9 cellular contexts compared by ENCODE assay signal in genomic region chr19:51259348-51260245, GRCh38. TPM values are rescaled to one million over a fixed set of nuclear protein-coding genes. Genes with fewer than 3 reads are reported as not detected.
DNase-seq lines count a peak whose midpoint lies in the region; ATAC-seq, FAIRE-seq and TF ChIP-seq lines count a peak whose summit lies in the region.
"Had no signal": no experiment of that assay in that cellular context is flagged by ENCODE, and none has a peak within 500 bp of the region (broad histone marks: within the 10 kb centered on the region; RNA-seq: fewer than 3 reads in every experiment).

No MANE protein-coding gene starts in this region.

- H3K9ac ChIP-seq in kidney (ENCODE audit: low read length in 2 of 2), result no peak overlapping the region

- no peak overlapping the region for H3K27ac Mint-ChIP-seq in activated naive CD8-positive, alpha-beta T cell treated with anti-CD3 and anti-CD28 coated beads, Interleukin-2, amount 50 U/mL, for 24 hours
- H3K27ac Mint-ChIP-seq in stimulated activated naive B cell treated with anti-CD40 and anti-IgM and Interleukin-4, amounts not matched to agents 10 μg/mL and 1 μg/mL and 100 μg/mL, for 72 hours, result no peak overlapping the region
- H3K27ac Mint-ChIP-seq: natural killer cell treated with Interleukin-12 subunit alpha and Interleukin-12 subunit beta and Interleukin-15 and Interleukin-18, amount 100 ng/mL, for 72 hours had no signal

- no peaks in the 10 kb centered on the region for H3K4me1 ChIP-seq in BE2C
- H3K4me1 ChIP-seq in kidney (ENCODE audit: control insufficient read depth in 1 of 2, insufficient read depth in 1 of 2, low read depth in 1 of 2, low read length in 2 of 2), result no peaks in the 10 kb centered on the region

- ATAC-seq in activated naive CD8-positive, alpha-beta T cell treated with anti-CD3 and anti-CD28 coated beads, Interleukin-2, amount 50 U/mL, for 24 hours, result no peak
- peak; percentile 46 to 53 for ATAC-seq in stimulated activated naive B cell treated with anti-CD40 and anti-IgM and Interleukin-4, amounts not matched to agents 10 μg/mL and 1 μg/mL and 100 μg/mL, for 72 hours (replicated peaks)
- ATAC-seq in HG03108 (IDR thresholded peaks at IDR 0.05; ENCODE audit: unreplicated experiment), result no peak

- H3K9me3 ChIP-seq in BE2C (no peaks in the 10 kb centered on the region; the same call in 1 of the 2 replicates), kidney (ENCODE audit: control insufficient read depth in 1 of 2, low read length in 2 of 2) (no peaks in the 10 kb centered on the region)

- H3K36me3 Mint-ChIP-seq in activated naive CD8-positive, alpha-beta T cell treated with anti-CD3 and anti-CD28 coated beads, Interleukin-2, amount 50 U/mL, for 24 hours (ENCODE audit: low read depth), result no peaks in the 10 kb centered on the region
- H3K36me3 Mint-ChIP-seq in stimulated activated naive B cell treated with anti-CD40 and anti-IgM and Interleukin-4, amounts not matched to agents 10 μg/mL and 1 μg/mL and 100 μg/mL, for 72 hours, result no peaks in the 10 kb centered on the region
- H3K36me3 Mint-ChIP-seq: natural killer cell treated with Interleukin-12 subunit alpha and Interleukin-12 subunit beta and Interleukin-15 and Interleukin-18, amount 100 ng/mL, for 72 hours had no signal

- H3K4me1 Mint-ChIP-seq in activated naive CD8-positive, alpha-beta T cell treated with anti-CD3 and anti-CD28 coated beads, Interleukin-2, amount 50 U/mL, for 24 hours, result peaks cover 2% of the 10 kb centered on the region
- H3K4me1 Mint-ChIP-seq in stimulated activated naive B cell treated with anti-CD40 and anti-IgM and Interleukin-4, amounts not matched to agents 10 μg/mL and 1 μg/mL and 100 μg/mL, for 72 hours, result peaks cover 7 to 19% of the 10 kb centered on the region in 2 donors

- peaks cover 40% of the 10 kb centered on the region for H3K27me3 ChIP-seq in BE2C

- no peaks in the 10 kb centered on the region for H3K36me3 ChIP-seq in BE2C
- H3K36me3 ChIP-seq in kidney (ENCODE audit: control insufficient read depth in 1 of 2, insufficient read depth in 2 of 2, low read length in 2 of 2), result no peaks in the 10 kb centered on the region

- in situ Hi-C loops in GM13976 (cut with MboI; ENCODE audit: low sequenced_read_pairs, unreplicated experiment), result no loop called here

- intact Hi-C loops in kidney (cut with DNase I), result no loop called here

- FAIRE-seq in kidney (lab: Jason Lieb, UNC), result no peak

- H3K9me3 Mint-ChIP-seq in activated naive CD8-positive, alpha-beta T cell treated with anti-CD3 and anti-CD28 coated beads, Interleukin-2, amount 50 U/mL, for 24 hours, result no peaks in the 10 kb centered on the region
- H3K9me3 Mint-ChIP-seq in stimulated activated naive B cell treated with anti-CD40 and anti-IgM and Interleukin-4, amounts not matched to agents 10 μg/mL and 1 μg/mL and 100 μg/mL, for 72 hours, result no peaks in the 10 kb centered on the region
- H3K9me3 Mint-ChIP-seq: natural killer cell treated with Interleukin-12 subunit alpha and Interleukin-12 subunit beta and Interleukin-15 and Interleukin-18, amount 100 ng/mL, for 72 hours had no signal

- H3K27me3 Mint-ChIP-seq in activated naive CD8-positive, alpha-beta T cell treated with anti-CD3 and anti-CD28 coated beads, Interleukin-2, amount 50 U/mL, for 24 hours, result peaks cover 18% of the 10 kb centered on the region
- H3K27me3 Mint-ChIP-seq in stimulated activated naive B cell treated with anti-CD40 and anti-IgM and Interleukin-4, amounts not matched to agents 10 μg/mL and 1 μg/mL and 100 μg/mL, for 72 hours, result peaks cover 9 to 28% of the 10 kb centered on the region in 2 donors

- TF ChIP-seq CTCF in BE2C (IDR thresholded peaks at IDR 0.05; ENCODE audit: low read depth, low read length), result peak; percentile 82
- TF ChIP-seq CTCF in GM13976 (IDR thresholded peaks at IDR 0.05; ENCODE audit: borderline replicate concordance, control extremely low read depth, extremely low read depth, insufficient read depth, missing control alignments), result peak; percentile 75
- peak; percentile 45 for TF ChIP-seq CTCF in kidney (IDR thresholded peaks at IDR 0.05; ENCODE audit: borderline replicate concordance, extremely low read depth, insufficient read depth)

- no peak overlapping the region for H3K27ac ChIP-seq in kidney (ENCODE audit: low read depth in 2 of 2, low read length in 2 of 2)

- H3K4me3 ChIP-seq in BE2C (ENCODE audit: low read depth, low read length) (no peak overlapping the region), kidney (ENCODE audit: low read length in 2 of 2) (no peak overlapping the region)

- peak; percentile 41 for DNase-seq in BE2C
- DNase-seq in GM13976 (ENCODE audit: low spot score), result peak; percentile 54
- peak; percentile 86 for DNase-seq in OCI-M1 (lab: John Stamatoyannopoulos, UW)
- DNase-seq in activated naive CD8-positive, alpha-beta T cell treated with anti-CD3 and anti-CD28 coated beads, Interleukin-2, amount 50 U/mL, for 24 hours, result peak; percentile 34
- no peak for DNase-seq in kidney
- DNase-seq in stimulated activated naive B cell treated with anti-CD40 and anti-IgM and Interleukin-4, amounts not matched to agents 10 μg/mL and 1 μg/mL and 100 μg/mL, for 72 hours, result no peak
- no peak for DNase-seq in HK-2 (ENCODE audit: unreplicated experiment)

- H3K4me3 Mint-ChIP-seq in activated naive CD8-positive, alpha-beta T cell treated with anti-CD3 and anti-CD28 coated beads, Interleukin-2, amount 50 U/mL, for 24 hours, result no peak overlapping the region
- H3K4me3 Mint-ChIP-seq in stimulated activated naive B cell treated with anti-CD40 and anti-IgM and Interleukin-4, amounts not matched to agents 10 μg/mL and 1 μg/mL and 100 μg/mL, for 72 hours, result no peak overlapping the region
- H3K4me3 Mint-ChIP-seq: natural killer cell treated with Interleukin-12 subunit alpha and Interleukin-12 subunit beta and Interleukin-15 and Interleukin-18, amount 100 ng/mL, for 72 hours had no signal

RNA-seq across cellular contexts. Expression of gene SIGLECL1, which starts 8.7 kb away (rescaled TPM):
- polyA plus RNA-seq in BE2C (2012; ENCODE audit: insufficient read depth, insufficient read length, low read depth), result not detected
- total RNA-seq in kidney, result not detected
- not detected for polyA plus RNA-seq in kidney (ENCODE audit: insufficient read depth, low read depth, low replicate concordance)
- total RNA-seq: natural killer cell treated with Interleukin-12 subunit alpha and Interleukin-12 subunit beta and Interleukin-15 and Interleukin-18, amount 100 ng/mL, for 72 hours had no signal

RNA-seq across cellular contexts. Expression of gene CD33, which starts 34.7 kb away (rescaled TPM):
- 13.5 TPM for polyA plus RNA-seq in BE2C (2012; ENCODE audit: insufficient read depth, insufficient read length, low read depth)
- 14.0 TPM for total RNA-seq in kidney
- 2.6 TPM for polyA plus RNA-seq in kidney (ENCODE audit: insufficient read depth, low read depth, low replicate concordance)

RNA-seq across cellular contexts. Expression of gene IGLON5, which starts 51.8 kb away (rescaled TPM):
- 20.7 TPM for polyA plus RNA-seq in BE2C (2012; ENCODE audit: insufficient read depth, insufficient read length, low read depth)
- not detected for total RNA-seq in kidney
- polyA plus RNA-seq in kidney (ENCODE audit: insufficient read depth, low read depth, low replicate concordance), result 0.15 TPM

Comparison
In these comparisons a context has a peak if more than half of its experiments do, and no peak if none do; other contexts are left out.
1. DNase-seq: peak in BE2C (single experiment), GM13976 (single experiment), OCI-M1 (single experiment) and activated naive CD8-positive, alpha-beta T cell treated with anti-CD3 and anti-CD28 coated beads, Interleukin-2, amount 50 U/mL, for 24 hours (single experiment); none in kidney (single experiment), stimulated activated naive B cell treated with anti-CD40 and anti-IgM and Interleukin-4, amounts not matched to agents 10 μg/mL and 1 μg/mL and 100 μg/mL, for 72 hours (single experiment) and HK-2 (single experiment).
2. ATAC-seq: peak in stimulated activated naive B cell treated with anti-CD40 and anti-IgM and Interleukin-4, amounts not matched to agents 10 μg/mL and 1 μg/mL and 100 μg/mL, for 72 hours (2 of 2); none in activated naive CD8-positive, alpha-beta T cell treated with anti-CD3 and anti-CD28 coated beads, Interleukin-2, amount 50 U/mL, for 24 hours (single experiment) and HG03108 (single experiment).
3. Peak in every context shown above with its lines, with median percentiles within 50 percentile points of each other: CTCF ChIP-seq.